10 cellular contexts compared by ENCODE assay signal in the genomic region with DNA sequence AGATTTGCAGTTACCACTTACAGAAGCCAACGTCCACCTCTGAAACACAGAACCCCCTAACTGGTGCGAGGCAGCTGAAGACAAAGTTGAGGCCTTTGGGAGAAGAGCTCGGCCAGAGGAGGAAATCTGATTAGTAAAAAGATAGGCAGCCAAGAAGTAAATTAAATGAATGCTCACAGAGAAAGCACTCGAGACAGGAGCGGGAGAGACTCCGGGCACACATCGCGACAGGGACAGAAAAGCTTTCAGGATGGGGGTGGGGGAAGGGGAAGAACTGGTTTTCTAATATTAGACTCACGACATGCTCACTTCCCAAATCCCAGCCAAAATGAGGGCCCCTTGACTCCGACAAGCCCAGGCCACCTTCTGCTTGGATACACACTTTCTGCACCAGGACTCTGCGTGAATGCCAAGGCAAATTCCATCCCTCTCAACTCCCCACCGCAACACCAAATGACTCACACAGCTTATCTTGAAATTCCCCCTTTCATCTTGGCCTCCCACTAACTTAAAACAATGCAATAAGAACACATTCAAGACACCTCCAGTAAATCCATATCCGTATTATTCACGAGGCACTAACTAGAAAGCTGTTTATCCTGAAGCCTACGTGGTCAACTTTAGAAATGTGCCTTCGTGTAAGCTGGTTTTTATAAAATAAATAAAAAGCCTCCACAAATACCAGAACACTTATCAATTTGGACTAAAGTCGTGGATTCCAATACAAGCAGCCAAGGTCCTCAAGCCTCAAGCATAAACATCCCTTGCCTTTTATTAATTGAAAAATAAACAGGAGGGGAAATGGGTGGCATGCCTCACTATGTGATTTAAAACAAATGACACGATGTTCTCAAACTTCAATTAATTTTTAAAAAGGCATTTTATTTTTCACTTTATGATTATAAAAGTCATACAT. TPM values are rescaled to one million over a fixed set of nuclear protein-coding genes. Genes with fewer than 3 reads are reported as not detected.
A peak's percentile ranks its signal among the peaks of the same experiment; 100 is the strongest.
DNase-seq lines count a peak whose midpoint lies in the region; ATAC-seq, FAIRE-seq and TF ChIP-seq lines count a peak whose summit lies in the region.
"Had no signal": no experiment of that assay in that cellular context is flagged by ENCODE, and none has a peak within 500 bp of the region (broad histone marks: within the 10 kb centered on the region; RNA-seq: fewer than 3 reads in every experiment).

No MANE protein-coding gene starts in this region.

- H3K4me3 ChIP-seq in A549 (no peak overlapping the region), coronary artery (peak overlapping the region; percentile 44), lung (no peak overlapping the region), kidney (ENCODE audit: low read length in 2 of 2) (no peak overlapping the region)

- no peaks in the 10 kb centered on the region for H3K36me3 Mint-ChIP-seq in activated T-cell treated with anti-CD3 and anti-CD28 coated beads, Interleukin-2, amount 50 U/mL, for 24 hours (ENCODE audit: low read depth)
- H3K36me3 Mint-ChIP-seq: CD4-positive, alpha-beta memory T cell had no signal

- no peaks in the 10 kb centered on the region for H3K9me3 ChIP-seq in A549
- H3K9me3 ChIP-seq in lung (ENCODE audit: control insufficient read depth in 2 of 2, insufficient read depth in 1 of 2, low read length in 1 of 2): no peaks in the 10 kb centered on the region
- no peaks in the 10 kb centered on the region for H3K9me3 ChIP-seq in kidney (ENCODE audit: control insufficient read depth in 1 of 2, low read length in 2 of 2)

- peaks cover 4% of the 10 kb centered on the region for H3K27me3 Mint-ChIP-seq in activated T-cell treated with anti-CD3 and anti-CD28 coated beads, Interleukin-2, amount 50 U/mL, for 24 hours

- H3K4me2 ChIP-seq in A549: peak overlapping the region; percentile 66

- peak overlapping the region; percentile 74 to 84 for H3K27ac ChIP-seq in A549
- peak overlapping the region; percentile 58 to 61 for H3K27ac ChIP-seq in coronary artery
- peak overlapping the region in 1 of 2 donors; percentile 87 for H3K27ac ChIP-seq in lung (ENCODE audit: low read depth in 1 of 2, low read length in 1 of 2)
- H3K27ac ChIP-seq in kidney (ENCODE audit: low read depth in 2 of 2, low read length in 2 of 2): no peak overlapping the region

- no peak for TF ChIP-seq POLR2A in A549 (IDR thresholded peaks at IDR 0.05; ENCODE audit: low read length)

- peak; percentile 85 to 96 for TF ChIP-seq EP300 in A549 (IDR thresholded peaks at IDR 0.05)

- ATAC-seq in A549 (peak; percentile 93), lung (ENCODE audit: insufficient read depth, low FRiP score) (peak; percentile 87)

- intact Hi-C loops in kidney (cut with DNase I): no loop called here

- H3K36me3 ChIP-seq in lung (ENCODE audit: control insufficient read depth in 2 of 2, insufficient read depth in 2 of 2, low read length in 2 of 2): no peaks in the 10 kb centered on the region
- no peaks in the 10 kb centered on the region for H3K36me3 ChIP-seq in kidney (ENCODE audit: control insufficient read depth in 1 of 2, insufficient read depth in 2 of 2, low read length in 2 of 2)

- TF ChIP-seq CTCF in A549 (IDR thresholded peaks at IDR 0.05) (no peak), coronary artery (IDR thresholded peaks at IDR 0.05) (no peak), lung (IDR thresholded peaks at IDR 0.05; ENCODE audit: control extremely low read depth, extremely low read depth) (no peak), kidney (IDR thresholded peaks at IDR 0.05; ENCODE audit: borderline replicate concordance, extremely low read depth, insufficient read depth) (no peak), GM10266 (IDR thresholded peaks at IDR 0.05; ENCODE audit: control insufficient read depth, insufficient read depth, low read depth, missing control alignments) (no peak)

- no peak overlapping the region for H3K4me3 Mint-ChIP-seq in activated T-cell treated with anti-CD3 and anti-CD28 coated beads, Interleukin-2, amount 50 U/mL, for 24 hours
- H3K4me3 Mint-ChIP-seq: activated B cell treated with CpG ODN at 0.5 μM for 24 hours had no signal

- CTCF ChIA-PET in A549 (lab: Yijun Ruan, JAX): interaction anchor here (0.9 to 5.8 kb wide), 6 partner anchors 11 to 142 kb away, joined by 3 to 25 read pairs (median 4); a partner anchor contains a TSS

- H3K4me1 ChIP-seq in A549 (peaks cover 70% of the 10 kb centered on the region), lung (ENCODE audit: control insufficient read depth in 2 of 2, insufficient read depth in 2 of 2, low read length in 2 of 2) (peaks cover 9 to 14% of the 10 kb centered on the region in 2 donors), kidney (ENCODE audit: control insufficient read depth in 1 of 2, insufficient read depth in 1 of 2, low read depth in 1 of 2, low read length in 2 of 2) (no peaks in the 10 kb centered on the region)

- TF ChIP-seq RAD21 in A549 (conservative IDR thresholded peaks at IDR 0.05 in 1 of 2, IDR thresholded peaks at IDR 0.05 in 1 of 2): peak in 1 of 2 experiments; percentile 46; a peak in 1 of 5 replicates

- DNase-seq in A549 (ENCODE audit: low read depth in 1 of 2, low spot score in 1 of 2): peak; percentile 89 to 97
- peak; percentile 16 for DNase-seq in KBM-7
- DNase-seq in coronary artery (ENCODE audit: low spot score): no peak
- peak; percentile 83 for DNase-seq in lung (ENCODE audit: low spot score)
- no peak for DNase-seq in effector CD4-positive, alpha-beta T cell
- no peak for DNase-seq in kidney
- no peak for DNase-seq in activated T-cell treated with anti-CD3 and anti-CD28 coated beads, Interleukin-2, amount 50 U/mL, for 24 hours
- DNase-seq in GM10266 (ENCODE audit: extremely low spot score): no peak
- DNase-seq: activated B cell treated with CpG ODN at 0.5 μM for 24 hours; CD4-positive, alpha-beta memory T cell had no signal

- in situ Hi-C loops in KBM-7 (cut with MboI; ENCODE audit: low pct_unique_long_range_greater_than_20kb, low sequenced_read_pairs): no loop called here

- POLR2A ChIA-PET in A549 (lab: Yijun Ruan, JAX): interaction anchor here (0.6 to 1.5 kb wide), 3 partner anchors 18 to 182 kb away, joined by 3 to 7 read pairs (median 4); a partner anchor contains a TSS

- no peaks in the 10 kb centered on the region for H3K27me3 ChIP-seq in lung (ENCODE audit: control insufficient read depth, insufficient read depth)

- H3K27ac Mint-ChIP-seq in activated T-cell treated with anti-CD3 and anti-CD28 coated beads, Interleukin-2, amount 50 U/mL, for 24 hours: no peak overlapping the region
- H3K27ac Mint-ChIP-seq: activated B cell treated with CpG ODN at 0.5 μM for 24 hours; CD4-positive, alpha-beta memory T cell had no signal

- no peaks in the 10 kb centered on the region for H3K4me1 Mint-ChIP-seq in activated T-cell treated with anti-CD3 and anti-CD28 coated beads, Interleukin-2, amount 50 U/mL, for 24 hours (ENCODE audit: low read depth)
- H3K4me1 Mint-ChIP-seq: activated B cell treated with CpG ODN at 0.5 μM for 24 hours had no signal

- WGBS in A549 (ENCODE audit: missing lambda C conversion rate): 14% methylated on average over 18 of the region's 18 CpGs
- WGBS in lung, 2 donors: 26 to 47% methylated on average over 18 of the region's 18 CpGs

- peak; percentile 99 for FAIRE-seq in A549 (lab: Jason Lieb, UNC)
- FAIRE-seq in kidney (lab: Jason Lieb, UNC): no peak

- no peak overlapping the region for H3K9ac ChIP-seq in kidney (ENCODE audit: low read length in 2 of 2)

- H3K9me3 Mint-ChIP-seq in activated T-cell treated with anti-CD3 and anti-CD28 coated beads, Interleukin-2, amount 50 U/mL, for 24 hours: no peaks in the 10 kb centered on the region
- H3K9me3 Mint-ChIP-seq: activated B cell treated with CpG ODN at 0.5 μM for 24 hours had no signal

TF ChIP-seq in A549, 52 proteins besides CTCF, POLR2A, EP300 and RAD21 (continues in another document):
- TF ChIP-seq FOSL2 (IDR thresholded peaks at IDR 0.05) (peak; percentile 94), FOSL2 (CRISPR knock-in tag; IDR thresholded peaks at IDR 0.05) (peak; percentile 96), SMC3 (IDR thresholded peaks at IDR 0.05) (peak; percentile 35), JUN (IDR thresholded peaks at IDR 0.05) (peak; percentile 92 to 99), GATA3 (IDR thresholded peaks at IDR 0.05; ENCODE audit: borderline replicate concordance) (peak; percentile 99)
- TF ChIP-seq, protein P1, sequence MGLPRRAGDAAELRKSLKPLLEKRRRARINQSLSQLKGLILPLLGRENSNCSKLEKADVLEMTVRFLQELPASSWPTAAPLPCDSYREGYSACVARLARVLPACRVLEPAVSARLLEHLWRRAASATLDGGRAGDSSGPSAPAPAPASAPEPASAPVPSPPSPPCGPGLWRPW (IDR thresholded peaks at IDR 0.05): 0 out of 2 replicates have a peak, but pooled peaks have one; percentile 53
- TF ChIP-seq, protein P2, sequence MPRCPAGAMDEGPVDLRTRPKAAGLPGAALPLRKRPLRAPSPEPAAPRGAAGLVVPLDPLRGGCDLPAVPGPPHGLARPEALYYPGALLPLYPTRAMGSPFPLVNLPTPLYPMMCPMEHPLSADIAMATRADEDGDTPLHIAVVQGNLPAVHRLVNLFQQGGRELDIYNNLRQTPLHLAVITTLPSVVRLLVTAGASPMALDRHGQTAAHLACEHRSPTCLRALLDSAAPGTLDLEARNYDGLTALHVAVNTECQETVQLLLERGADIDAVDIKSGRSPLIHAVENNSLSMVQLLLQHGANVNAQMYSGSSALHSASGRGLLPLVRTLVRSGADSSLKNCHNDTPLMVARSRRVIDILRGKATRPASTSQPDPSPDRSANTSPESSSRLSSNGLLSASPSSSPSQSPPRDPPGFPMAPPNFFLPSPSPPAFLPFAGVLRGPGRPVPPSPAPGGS (IDR thresholded peaks at IDR 0.05): peak; percentile 91; the same call in 2 of the 3 replicates
- TF ChIP-seq, protein P3, sequence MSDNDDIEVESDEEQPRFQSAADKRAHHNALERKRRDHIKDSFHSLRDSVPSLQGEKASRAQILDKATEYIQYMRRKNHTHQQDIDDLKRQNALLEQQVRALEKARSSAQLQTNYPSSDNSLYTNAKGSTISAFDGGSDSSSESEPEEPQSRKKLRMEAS (IDR thresholded peaks at IDR 0.05): peak; percentile 87

RNA-seq across cellular contexts. Expression of a gene that starts 46.1 kb away (rescaled TPM):
- 22.2 and 24.6 TPM in 2 replicates for polyA plus RNA-seq in A549 (2011; rRNA removed)
- polyA plus RNA-seq in A549 (2012; cell fraction: cytosol; rRNA removed): 37.0 and 51.9 TPM in 2 replicates
- polyA plus RNA-seq in A549 (2012; cell fraction: nucleus; rRNA removed): 48.5 and 62.7 TPM in 2 replicates
- 31.1 to 37.2 TPM (median 32.3 TPM) in 3 replicates for polyA plus RNA-seq in A549 (2017; fragmentation: RNase III; extraction: RNeasy Plus Mini Kit Qiagen cat#74134 plus additional on column Dnase treatment)
- polyA minus RNA-seq in A549 (2011; rRNA and poly(A)+ RNA removed): 51.8 and 54.6 TPM in 2 replicates
- total RNA-seq in lung: 10 to 100 TPM; 49.3 to 57.7 TPM
- polyA plus RNA-seq in lung: 10 to 100 TPM; 17.6 to 30.5 TPM
- total RNA-seq in kidney: 26.8 TPM
- 10.2 TPM for polyA plus RNA-seq in kidney (ENCODE audit: insufficient read depth, low read depth, low replicate concordance)

Comparison
In these comparisons a context has a peak if more than half of its experiments do, and no peak if none do; other contexts are left out.
1. DNase-seq: peak in A549 (2 of 2), KBM-7 (single experiment) and lung (single experiment); none in coronary artery (single experiment), effector CD4-positive, alpha-beta T cell (single experiment), kidney (single experiment), activated T-cell treated with anti-CD3 and anti-CD28 coated beads, Interleukin-2, amount 50 U/mL, for 24 hours (single experiment) and GM10266 (single experiment).
2. H3K27ac ChIP-seq: peak in A549 (2 of 2) and coronary artery (2 of 2); none in kidney (0 of 2).